Comparison of ENCODE assay signal across 31 cellular contexts in the genomic region with DNA sequence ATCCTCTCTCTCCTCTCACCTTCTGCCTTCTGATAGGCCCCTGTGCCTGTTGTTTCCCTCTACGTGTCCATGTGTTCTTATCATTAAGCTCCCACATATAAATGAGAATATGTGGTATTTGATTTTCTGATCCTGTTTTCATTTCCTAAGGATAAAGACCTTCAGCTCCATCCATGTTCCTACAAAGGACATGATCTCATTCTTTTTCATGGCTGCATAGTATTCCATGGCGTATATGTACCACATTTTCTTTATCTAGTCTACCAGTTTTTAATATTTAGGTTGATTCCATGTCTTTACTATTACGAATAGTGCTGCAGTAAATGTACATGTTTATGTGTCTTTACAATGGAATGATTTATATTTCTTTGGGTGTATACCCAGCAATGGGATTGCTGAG. TPM values are rescaled to one million over a fixed set of nuclear protein-coding genes. Genes with fewer than 3 reads are reported as not detected.
"Had no signal": no experiment of that assay in that cellular context is flagged by ENCODE, and none has a peak within 500 bp of the region (broad histone marks: within the 10 kb centered on the region; RNA-seq: fewer than 3 reads in every experiment).

No MANE protein-coding gene starts in this region.

- H3K27me3 ChIP-seq: colonic mucosa, esophagus squamous epithelium, gastrocnemius medialis, heart right ventricle had no signal

- ATAC-seq: effector memory CD8-positive, alpha-beta T cell; esophagus mucosa; gastrocnemius medialis; heart right ventricle; left cardiac atrium; left lung; left ventricle myocardium superior; lower lobe of right lung; naive thymus-derived CD4-positive, alpha-beta T cell had no signal

- H3K36me3 ChIP-seq: colonic mucosa, esophagus squamous epithelium, gastrocnemius medialis, heart right ventricle, left lung, lower lobe of right lung had no signal

- FAIRE-seq: keratinocyte had no signal

- H3K27ac ChIP-seq: colonic mucosa, epithelial cell of prostate, esophagus squamous epithelium, gastrocnemius medialis, heart right ventricle, left lung, lower lobe of right lung had no signal

- H3K9me3 ChIP-seq: colonic mucosa, gastrocnemius medialis had no signal

- H3K4me3 ChIP-seq: colonic mucosa, esophagus squamous epithelium, gastrocnemius medialis, heart right ventricle, left lung, lower lobe of right lung had no signal

- DNase-seq: colonic mucosa; cortex of kidney; effector CD8-positive, alpha-beta T cell; effector memory CD8-positive, alpha-beta T cell; endodermal cell; erythroblast; esophagus squamous epithelium; foreskin fibroblast; foreskin melanocyte; gastrocnemius medialis; glutamatergic neuron; head of caudate nucleus; heart right ventricle; hippocampal formation; left cardiac atrium; left lung; left ventricle myocardium superior; lower lobe of right lung; mesenchymal stem cell; midbrain; naive thymus-derived CD4-positive, alpha-beta T cell had no signal

- H3K4me1 ChIP-seq: colonic mucosa, esophagus squamous epithelium, gastrocnemius medialis, heart right ventricle, left lung, lower lobe of right lung had no signal

RNA-seq across cellular contexts. Expression of a gene that starts 4.6 kb away (rescaled TPM):
- total RNA-seq: colonic mucosa; dermis microvascular lymphatic vessel endothelial cell; endodermal cell; esophagus mucosa; esophagus squamous epithelium; gastrocnemius medialis; glomerular endothelial cell; heart right ventricle; kidney epithelial cell; left cardiac atrium; left lung; left ventricle myocardium superior; lower leg skin; lower lobe of right lung; lung microvascular endothelial cell; mononuclear cell; mucosa of gallbladder; naive thymus-derived CD4-positive, alpha-beta T cell had no signal
- polyA plus RNA-seq: heart right ventricle; keratinocyte; naive thymus-derived CD4-positive, alpha-beta T cell had no signal

RNA-seq across cellular contexts. Expression of a gene that starts 18.7 kb away (rescaled TPM):
- total RNA-seq: colonic mucosa; dermis microvascular lymphatic vessel endothelial cell; endodermal cell; esophagus mucosa; esophagus squamous epithelium; gastrocnemius medialis; glomerular endothelial cell; heart right ventricle; kidney epithelial cell; left cardiac atrium; left lung; left ventricle myocardium superior; lower leg skin; lower lobe of right lung; lung microvascular endothelial cell; mononuclear cell; mucosa of gallbladder; naive thymus-derived CD4-positive, alpha-beta T cell had no signal
- polyA plus RNA-seq: heart right ventricle; keratinocyte; naive thymus-derived CD4-positive, alpha-beta T cell had no signal

RNA-seq across cellular contexts. Expression of a gene that starts 21.1 kb away (rescaled TPM):
- total RNA-seq: colonic mucosa; dermis microvascular lymphatic vessel endothelial cell; endodermal cell; esophagus mucosa; esophagus squamous epithelium; gastrocnemius medialis; glomerular endothelial cell; heart right ventricle; kidney epithelial cell; left cardiac atrium; left lung; left ventricle myocardium superior; lower leg skin; lower lobe of right lung; lung microvascular endothelial cell; mononuclear cell; mucosa of gallbladder; naive thymus-derived CD4-positive, alpha-beta T cell had no signal
- polyA plus RNA-seq: heart right ventricle; keratinocyte; naive thymus-derived CD4-positive, alpha-beta T cell had no signal

RNA-seq across cellular contexts. Expression of a gene that starts 32.3 kb away (rescaled TPM):
- total RNA-seq: colonic mucosa; dermis microvascular lymphatic vessel endothelial cell; endodermal cell; esophagus mucosa; esophagus squamous epithelium; gastrocnemius medialis; glomerular endothelial cell; heart right ventricle; kidney epithelial cell; left cardiac atrium; left lung; left ventricle myocardium superior; lower leg skin; lower lobe of right lung; lung microvascular endothelial cell; mononuclear cell; mucosa of gallbladder; naive thymus-derived CD4-positive, alpha-beta T cell had no signal
- polyA plus RNA-seq: heart right ventricle; keratinocyte; naive thymus-derived CD4-positive, alpha-beta T cell had no signal

RNA-seq across cellular contexts. Expression of a gene that starts 41.9 kb away (rescaled TPM):
- total RNA-seq: colonic mucosa; dermis microvascular lymphatic vessel endothelial cell; endodermal cell; esophagus mucosa; esophagus squamous epithelium; gastrocnemius medialis; glomerular endothelial cell; heart right ventricle; kidney epithelial cell; left cardiac atrium; left lung; left ventricle myocardium superior; lower leg skin; lower lobe of right lung; lung microvascular endothelial cell; mucosa of gallbladder; naive thymus-derived CD4-positive, alpha-beta T cell had no signal
- polyA plus RNA-seq: heart right ventricle; keratinocyte; naive thymus-derived CD4-positive, alpha-beta T cell had no signal
